In genomic region chr14:94689218-94689984, GRCh38 we compare ENCODE assay signal across 1 cellular context.
TF ChIP-seq lines count a peak whose summit lies in the region.

No MANE protein-coding gene starts in this region.

TF ChIP-seq in HepG2, 621 proteins besides CTCF, POLR2A, EP300 and RAD21 (continued from another document and continues in another):
- TF ChIP-seq, protein P1, sequence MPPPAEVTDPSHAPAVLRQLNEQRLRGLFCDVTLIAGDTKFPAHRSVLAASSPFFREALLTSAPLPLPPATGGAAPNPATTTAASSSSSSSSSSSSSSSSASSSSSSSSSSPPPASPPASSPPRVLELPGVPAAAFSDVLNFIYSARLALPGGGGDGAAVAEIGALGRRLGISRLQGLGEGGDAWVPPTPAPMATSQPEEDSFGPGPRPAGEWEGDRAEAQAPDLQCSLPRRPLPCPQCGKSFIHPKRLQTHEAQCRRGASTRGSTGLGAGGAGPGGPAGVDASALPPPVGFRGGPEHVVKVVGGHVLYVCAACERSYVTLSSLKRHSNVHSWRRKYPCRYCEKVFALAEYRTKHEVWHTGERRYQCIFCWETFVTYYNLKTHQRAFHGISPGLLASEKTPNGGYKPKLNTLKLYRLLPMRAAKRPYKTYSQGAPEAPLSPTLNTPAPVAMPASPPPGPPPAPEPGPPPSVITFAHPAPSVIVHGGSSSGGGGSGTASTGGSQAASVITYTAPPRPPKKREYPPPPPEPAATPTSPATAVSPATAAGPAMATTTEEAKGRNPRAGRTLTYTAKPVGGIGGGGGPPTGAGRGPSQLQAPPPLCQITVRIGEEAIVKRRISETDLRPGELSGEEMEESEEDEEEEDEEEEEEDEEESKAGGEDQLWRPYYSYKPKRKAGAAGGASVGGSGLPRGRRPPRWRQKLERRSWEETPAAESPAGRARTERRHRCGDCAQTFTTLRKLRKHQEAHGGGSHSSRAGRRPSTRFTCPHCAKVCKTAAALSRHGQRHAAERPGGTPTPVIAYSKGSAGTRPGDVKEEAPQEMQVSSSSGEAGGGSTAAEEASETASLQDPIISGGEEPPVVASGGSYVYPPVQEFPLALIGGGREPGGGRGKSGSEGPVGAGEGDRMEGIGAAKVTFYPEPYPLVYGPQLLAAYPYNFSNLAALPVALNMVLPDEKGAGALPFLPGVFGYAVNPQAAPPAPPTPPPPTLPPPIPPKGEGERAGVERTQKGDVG (CRISPR knock-in tag; IDR thresholded peaks at IDR 0.05; ENCODE audit: borderline replicate concordance), result 0 out of 2 replicates have a peak, but pooled peaks have one; percentile 34
- TF ChIP-seq PITX1 (CRISPR knock-in tag; IDR thresholded peaks at IDR 0.05), result no peak
- TF ChIP-seq EZH2 (conservative IDR thresholded peaks at IDR 0.05; ENCODE audit: low read depth, low read length), result 0 out of 2 replicates have a peak, but pooled peaks have one; percentile 51
- no peak for TF ChIP-seq TFDP1 (CRISPR knock-in tag; IDR thresholded peaks at IDR 0.05; ENCODE audit: borderline replicate concordance)
- TF ChIP-seq IRF2 (CRISPR knock-in tag; IDR thresholded peaks at IDR 0.05), result 0 out of 2 replicates have a peak, but pooled peaks have one; percentile 31
- 0 out of 2 replicates have a peak, but pooled peaks have one; percentile 44 for TF ChIP-seq ATF2 (CRISPR knock-in tag; IDR thresholded peaks at IDR 0.05)
- no peak for TF ChIP-seq ZSCAN12 (CRISPR knock-in tag; IDR thresholded peaks at IDR 0.05)
- TF ChIP-seq ZFP91 (CRISPR knock-in tag; IDR thresholded peaks at IDR 0.05; ENCODE audit: borderline replicate concordance), result peak; percentile 58; the same call in 1 of the 2 replicates
- no peak for TF ChIP-seq NFE2L1 (CRISPR knock-in tag; IDR thresholded peaks at IDR 0.05; ENCODE audit: borderline replicate concordance)
- TF ChIP-seq SPEN (CRISPR knock-in tag; IDR thresholded peaks at IDR 0.05; ENCODE audit: low read depth), result no peak
- TF ChIP-seq ZNF839 (CRISPR knock-in tag; IDR thresholded peaks at IDR 0.05; ENCODE audit: borderline replicate concordance), result no peak
- no peak for TF ChIP-seq ZNF292 (CRISPR knock-in tag; IDR thresholded peaks at IDR 0.05; ENCODE audit: borderline replicate concordance, low read depth)
- no peak for TF ChIP-seq HOXD1 (CRISPR knock-in tag; IDR thresholded peaks at IDR 0.05)
- TF ChIP-seq IKZF4 (CRISPR knock-in tag; IDR thresholded peaks at IDR 0.05; ENCODE audit: borderline replicate concordance, low read depth, not compliant biosample characterization), result no peak
- TF ChIP-seq, protein P2, sequence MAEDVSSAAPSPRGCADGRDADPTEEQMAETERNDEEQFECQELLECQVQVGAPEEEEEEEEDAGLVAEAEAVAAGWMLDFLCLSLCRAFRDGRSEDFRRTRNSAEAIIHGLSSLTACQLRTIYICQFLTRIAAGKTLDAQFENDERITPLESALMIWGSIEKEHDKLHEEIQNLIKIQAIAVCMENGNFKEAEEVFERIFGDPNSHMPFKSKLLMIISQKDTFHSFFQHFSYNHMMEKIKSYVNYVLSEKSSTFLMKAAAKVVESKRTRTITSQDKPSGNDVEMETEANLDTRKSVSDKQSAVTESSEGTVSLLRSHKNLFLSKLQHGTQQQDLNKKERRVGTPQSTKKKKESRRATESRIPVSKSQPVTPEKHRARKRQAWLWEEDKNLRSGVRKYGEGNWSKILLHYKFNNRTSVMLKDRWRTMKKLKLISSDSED (CRISPR knock-in tag; IDR thresholded peaks at IDR 0.05), result no peak
- peak; percentile 65 for TF ChIP-seq ZNF687 (CRISPR knock-in tag; IDR thresholded peaks at IDR 0.05)
- no peak for TF ChIP-seq ZIK1 (CRISPR knock-in tag; IDR thresholded peaks at IDR 0.05; ENCODE audit: borderline replicate concordance, low read depth)
- TF ChIP-seq JARID2 (CRISPR knock-in tag; IDR thresholded peaks at IDR 0.05; ENCODE audit: insufficient replicate concordance), result no peak
- no peak for TF ChIP-seq ZSCAN9 (CRISPR knock-in tag; IDR thresholded peaks at IDR 0.05; ENCODE audit: borderline replicate concordance)
- no peak for TF ChIP-seq HCFC1 (IDR thresholded peaks at IDR 0.05; ENCODE audit: low read depth, low read length)
- 0 out of 2 replicates have a peak, but pooled peaks have one; percentile 19 for TF ChIP-seq ZNF205 (CRISPR knock-in tag; IDR thresholded peaks at IDR 0.05)
- 0 out of 2 replicates have a peak, but pooled peaks have one; percentile 24 for TF ChIP-seq FOXP4 (CRISPR knock-in tag; IDR thresholded peaks at IDR 0.05)
- TF ChIP-seq ZNF296 (CRISPR knock-in tag; conservative IDR thresholded peaks at IDR 0.05), result no peak
- 0 out of 2 replicates have a peak, but pooled peaks have one; percentile 44 for TF ChIP-seq CCDC6 (CRISPR knock-in tag; IDR thresholded peaks at IDR 0.05)
- peak; percentile 75; the same call in 1 of the 2 replicates for TF ChIP-seq ZNF552 (CRISPR knock-in tag; IDR thresholded peaks at IDR 0.05; ENCODE audit: borderline replicate concordance)
- no peak for TF ChIP-seq ATM (IDR thresholded peaks at IDR 0.05; ENCODE audit: borderline replicate concordance)
- TF ChIP-seq TSC22D2 (CRISPR knock-in tag; IDR thresholded peaks at IDR 0.05; ENCODE audit: borderline replicate concordance), result peak; percentile 53; the same call in 1 of the 2 replicates
- TF ChIP-seq ZNF124 (CRISPR knock-in tag; IDR thresholded peaks at IDR 0.05), result 0 out of 2 replicates have a peak, but pooled peaks have one; percentile 47
- peak; percentile 97 for TF ChIP-seq STAG1 (CRISPR knock-in tag; IDR thresholded peaks at IDR 0.05)
- TF ChIP-seq RFX5 (IDR thresholded peaks at IDR 0.05; ENCODE audit: low read depth, low read length), result no peak
- peak; percentile 73; the same call in 1 of the 2 replicates for TF ChIP-seq KDM2A (CRISPR knock-in tag; IDR thresholded peaks at IDR 0.05; ENCODE audit: borderline replicate concordance, low read depth)
- TF ChIP-seq PATZ1 (CRISPR knock-in tag; IDR thresholded peaks at IDR 0.05), result 0 out of 2 replicates have a peak, but pooled peaks have one; percentile 33
- no peak for TF ChIP-seq PRMT3 (CRISPR knock-in tag; IDR thresholded peaks at IDR 0.05; ENCODE audit: borderline replicate concordance, low read depth)
- no peak for TF ChIP-seq ZNF230 (CRISPR knock-in tag; IDR thresholded peaks at IDR 0.05)
- peak; percentile 65; the same call in 1 of the 2 replicates for TF ChIP-seq CBFB (CRISPR knock-in tag; IDR thresholded peaks at IDR 0.05)
- TF ChIP-seq, protein P3, sequence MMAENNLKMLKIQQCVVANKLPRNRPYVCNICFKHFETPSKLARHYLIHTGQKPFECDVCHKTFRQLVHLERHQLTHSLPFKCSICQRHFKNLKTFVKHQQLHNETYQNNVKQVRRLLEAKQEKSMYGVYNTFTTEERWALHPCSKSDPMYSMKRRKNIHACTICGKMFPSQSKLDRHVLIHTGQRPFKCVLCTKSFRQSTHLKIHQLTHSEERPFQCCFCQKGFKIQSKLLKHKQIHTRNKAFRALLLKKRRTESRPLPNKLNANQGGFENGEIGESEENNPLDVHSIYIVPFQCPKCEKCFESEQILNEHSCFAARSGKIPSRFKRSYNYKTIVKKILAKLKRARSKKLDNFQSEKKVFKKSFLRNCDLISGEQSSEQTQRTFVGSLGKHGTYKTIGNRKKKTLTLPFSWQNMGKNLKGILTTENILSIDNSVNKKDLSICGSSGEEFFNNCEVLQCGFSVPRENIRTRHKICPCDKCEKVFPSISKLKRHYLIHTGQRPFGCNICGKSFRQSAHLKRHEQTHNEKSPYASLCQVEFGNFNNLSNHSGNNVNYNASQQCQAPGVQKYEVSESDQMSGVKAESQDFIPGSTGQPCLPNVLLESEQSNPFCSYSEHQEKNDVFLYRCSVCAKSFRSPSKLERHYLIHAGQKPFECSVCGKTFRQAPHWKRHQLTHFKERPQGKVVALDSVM (CRISPR knock-in tag; IDR thresholded peaks at IDR 0.05), result no peak
- TF ChIP-seq ZNF891 (CRISPR knock-in tag; IDR thresholded peaks at IDR 0.05), result 0 out of 2 replicates have a peak, but pooled peaks have one; percentile 41
- no peak for TF ChIP-seq ZNF143 (CRISPR knock-in tag; IDR thresholded peaks at IDR 0.05)
- peak; percentile 30; the same call in 1 of the 2 replicates for TF ChIP-seq MIXL1 (CRISPR knock-in tag; IDR thresholded peaks at IDR 0.05)
- no peak for TF ChIP-seq SIN3A (IDR thresholded peaks at IDR 0.05; ENCODE audit: borderline replicate concordance, low read depth, low read length)
- no peak for TF ChIP-seq CCAR2 (optimal IDR thresholded peaks at IDR 0.05; ENCODE audit: low read depth, low read length)
- no peak for TF ChIP-seq ZSCAN29 (CRISPR knock-in tag; conservative IDR thresholded peaks at IDR 0.05)
